12 cellular contexts compared by ENCODE assay signal in genomic region chr1:245500546-245500945, GRCh38.
DNase-seq lines count a peak whose midpoint lies in the region; ATAC-seq lines count a peak whose summit lies in the region.
"Had no signal": no experiment of that assay in that cellular context is flagged by ENCODE, and none has a peak within 500 bp of the region (broad histone marks: within the 10 kb centered on the region; RNA-seq: fewer than 3 reads in every experiment).

No MANE protein-coding gene starts in this region.

- H3K9me3 ChIP-seq in MG63, result no peaks in the 10 kb centered on the region

- no peaks in the 10 kb centered on the region for H3K36me3 ChIP-seq in MG63

- no peaks in the 10 kb centered on the region for H3K27me3 ChIP-seq in MG63

- no peak overlapping the region for H3K4me3 ChIP-seq in MG63
- H3K4me3 ChIP-seq: GM12878 had no signal

- ATAC-seq in HG02885 (IDR thresholded peaks at IDR 0.05; ENCODE audit: poor library complexity, unreplicated experiment) (no peak), GM18502 (IDR thresholded peaks at IDR 0.05; ENCODE audit: poor library complexity, unreplicated experiment) (no peak), GM18861 (IDR thresholded peaks at IDR 0.05; ENCODE audit: unreplicated experiment) (no peak)
- ATAC-seq: GM12878 had no signal

- peak; percentile 53 for DNase-seq in Daoy (ENCODE audit: low read depth)
- peak; percentile 41 for DNase-seq in MG63
- DNase-seq in astrocyte of the hippocampus (ENCODE audit: low read depth, low spot score), result peak; percentile 96
- peak; percentile 13 for DNase-seq in medulla oblongata (ENCODE audit: extremely low spot score)
- no peak for DNase-seq in putamen (ENCODE audit: low spot score)
- DNase-seq: effector memory CD4-positive, alpha-beta T cell; NCI-H446; stimulated activated CD4-positive, alpha-beta T cell treated with anti-CD3 and anti-CD28 coated beads, Interleukin-12 subunit alpha, Interleukin-12 subunit beta, amount 100 ng/mL, for 4 hours had no signal
